In the genomic region with DNA sequence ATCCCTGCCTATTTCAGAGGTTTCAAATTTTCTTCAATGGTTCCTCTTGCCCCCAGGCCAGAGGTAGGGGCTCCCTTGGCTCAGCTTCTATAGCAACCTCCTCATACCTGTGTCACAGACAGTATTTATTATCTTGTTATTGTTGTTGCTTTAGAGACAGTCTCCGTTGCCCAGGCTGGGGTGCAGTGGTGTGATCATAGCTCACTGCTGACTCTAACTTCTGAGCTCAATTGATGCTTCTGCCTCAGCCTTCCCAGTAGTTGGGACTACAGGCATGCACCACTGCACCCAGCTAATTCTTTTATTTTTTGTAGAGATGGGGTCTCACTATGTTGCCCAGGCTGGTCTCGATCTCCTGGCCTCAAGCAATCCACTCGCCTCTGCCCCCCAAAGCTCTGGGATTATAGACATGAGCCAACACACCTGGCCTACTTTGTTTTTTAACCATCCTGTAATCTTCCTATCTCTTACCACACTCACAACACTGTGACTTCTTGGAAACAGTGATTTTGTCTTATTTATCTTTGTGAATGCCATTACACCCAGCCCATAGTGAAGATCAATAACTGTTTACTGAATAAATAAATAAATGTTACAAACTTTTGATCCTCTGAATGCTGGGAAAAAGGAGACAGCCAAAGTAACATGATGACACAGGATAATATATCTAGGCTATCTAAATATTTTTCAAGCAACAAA, we compare ENCODE assay signal across 1 cellular context.
A peak's percentile ranks its signal among the peaks of the same experiment; 100 is the strongest.
TF ChIP-seq lines count a peak whose summit lies in the region.

No MANE protein-coding gene starts in this region.

TF ChIP-seq in HepG2, 621 proteins besides CTCF, POLR2A, EP300 and RAD21 (continued from another document and continues in another):
- TF ChIP-seq, protein P1, sequence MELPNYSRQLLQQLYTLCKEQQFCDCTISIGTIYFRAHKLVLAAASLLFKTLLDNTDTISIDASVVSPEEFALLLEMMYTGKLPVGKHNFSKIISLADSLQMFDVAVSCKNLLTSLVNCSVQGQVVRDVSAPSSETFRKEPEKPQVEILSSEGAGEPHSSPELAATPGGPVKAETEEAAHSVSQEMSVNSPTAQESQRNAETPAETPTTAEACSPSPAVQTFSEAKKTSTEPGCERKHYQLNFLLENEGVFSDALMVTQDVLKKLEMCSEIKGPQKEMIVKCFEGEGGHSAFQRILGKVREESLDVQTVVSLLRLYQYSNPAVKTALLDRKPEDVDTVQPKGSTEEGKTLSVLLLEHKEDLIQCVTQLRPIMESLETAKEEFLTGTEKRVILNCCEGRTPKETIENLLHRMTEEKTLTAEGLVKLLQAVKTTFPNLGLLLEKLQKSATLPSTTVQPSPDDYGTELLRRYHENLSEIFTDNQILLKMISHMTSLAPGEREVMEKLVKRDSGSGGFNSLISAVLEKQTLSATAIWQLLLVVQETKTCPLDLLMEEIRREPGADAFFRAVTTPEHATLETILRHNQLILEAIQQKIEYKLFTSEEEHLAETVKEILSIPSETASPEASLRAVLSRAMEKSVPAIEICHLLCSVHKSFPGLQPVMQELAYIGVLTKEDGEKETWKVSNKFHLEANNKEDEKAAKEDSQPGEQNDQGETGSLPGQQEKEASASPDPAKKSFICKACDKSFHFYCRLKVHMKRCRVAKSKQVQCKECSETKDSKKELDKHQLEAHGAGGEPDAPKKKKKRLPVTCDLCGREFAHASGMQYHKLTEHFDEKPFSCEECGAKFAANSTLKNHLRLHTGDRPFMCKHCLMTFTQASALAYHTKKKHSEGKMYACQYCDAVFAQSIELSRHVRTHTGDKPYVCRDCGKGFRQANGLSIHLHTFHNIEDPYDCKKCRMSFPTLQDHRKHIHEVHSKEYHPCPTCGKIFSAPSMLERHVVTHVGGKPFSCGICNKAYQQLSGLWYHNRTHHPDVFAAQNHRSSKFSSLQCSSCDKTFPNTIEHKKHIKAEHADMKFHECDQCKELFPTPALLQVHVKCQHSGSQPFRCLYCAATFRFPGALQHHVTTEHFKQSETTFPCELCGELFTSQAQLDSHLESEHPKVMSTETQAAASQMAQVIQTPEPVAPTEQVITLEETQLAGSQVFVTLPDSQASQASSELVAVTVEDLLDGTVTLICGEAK (IDR thresholded peaks at IDR 0.05), result no peak
- TF ChIP-seq, protein P1 (CRISPR knock-in tag; IDR thresholded peaks at IDR 0.05), result no peak
- TF ChIP-seq ZNF24 (IDR thresholded peaks at IDR 0.05), result no peak
- TF ChIP-seq, protein P2, sequence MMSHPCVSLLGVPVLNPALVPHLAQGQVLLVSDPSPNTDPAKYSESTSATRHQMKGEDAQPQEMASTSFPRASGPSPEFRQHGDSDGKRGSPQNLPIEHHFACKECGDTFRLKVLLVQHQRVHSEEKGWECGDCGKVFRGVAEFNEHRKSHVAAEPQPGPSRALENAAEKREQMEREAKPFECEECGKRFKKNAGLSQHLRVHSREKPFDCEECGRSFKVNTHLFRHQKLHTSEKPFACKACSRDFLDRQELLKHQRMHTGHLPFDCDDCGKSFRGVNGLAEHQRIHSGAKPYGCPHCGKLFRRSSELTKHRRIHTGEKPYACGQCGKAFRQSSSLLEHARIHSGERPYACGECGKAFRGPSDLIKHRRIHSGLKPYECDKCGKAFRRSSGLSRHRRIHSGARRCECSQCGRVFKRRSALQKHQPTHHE (CRISPR knock-in tag; IDR thresholded peaks at IDR 0.05; ENCODE audit: borderline replicate concordance), result no peak
- peak; percentile 60; the same call in 1 of the 2 replicates for TF ChIP-seq SMAD3 (CRISPR knock-in tag; IDR thresholded peaks at IDR 0.05)
- TF ChIP-seq, protein P3, sequence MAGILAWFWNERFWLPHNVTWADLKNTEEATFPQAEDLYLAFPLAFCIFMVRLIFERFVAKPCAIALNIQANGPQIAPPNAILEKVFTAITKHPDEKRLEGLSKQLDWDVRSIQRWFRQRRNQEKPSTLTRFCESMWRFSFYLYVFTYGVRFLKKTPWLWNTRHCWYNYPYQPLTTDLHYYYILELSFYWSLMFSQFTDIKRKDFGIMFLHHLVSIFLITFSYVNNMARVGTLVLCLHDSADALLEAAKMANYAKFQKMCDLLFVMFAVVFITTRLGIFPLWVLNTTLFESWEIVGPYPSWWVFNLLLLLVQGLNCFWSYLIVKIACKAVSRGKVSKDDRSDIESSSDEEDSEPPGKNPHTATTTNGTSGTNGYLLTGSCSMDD (CRISPR knock-in tag; IDR thresholded peaks at IDR 0.05), result no peak
- TF ChIP-seq, protein P4, sequence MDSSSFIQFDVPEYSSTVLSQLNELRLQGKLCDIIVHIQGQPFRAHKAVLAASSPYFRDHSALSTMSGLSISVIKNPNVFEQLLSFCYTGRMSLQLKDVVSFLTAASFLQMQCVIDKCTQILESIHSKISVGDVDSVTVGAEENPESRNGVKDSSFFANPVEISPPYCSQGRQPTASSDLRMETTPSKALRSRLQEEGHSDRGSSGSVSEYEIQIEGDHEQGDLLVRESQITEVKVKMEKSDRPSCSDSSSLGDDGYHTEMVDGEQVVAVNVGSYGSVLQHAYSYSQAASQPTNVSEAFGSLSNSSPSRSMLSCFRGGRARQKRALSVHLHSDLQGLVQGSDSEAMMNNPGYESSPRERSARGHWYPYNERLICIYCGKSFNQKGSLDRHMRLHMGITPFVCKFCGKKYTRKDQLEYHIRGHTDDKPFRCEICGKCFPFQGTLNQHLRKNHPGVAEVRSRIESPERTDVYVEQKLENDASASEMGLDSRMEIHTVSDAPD (CRISPR knock-in tag; IDR thresholded peaks at IDR 0.05), result no peak
- TF ChIP-seq DMAP1 (CRISPR knock-in tag; IDR thresholded peaks at IDR 0.05), result no peak
- TF ChIP-seq, protein P5, sequence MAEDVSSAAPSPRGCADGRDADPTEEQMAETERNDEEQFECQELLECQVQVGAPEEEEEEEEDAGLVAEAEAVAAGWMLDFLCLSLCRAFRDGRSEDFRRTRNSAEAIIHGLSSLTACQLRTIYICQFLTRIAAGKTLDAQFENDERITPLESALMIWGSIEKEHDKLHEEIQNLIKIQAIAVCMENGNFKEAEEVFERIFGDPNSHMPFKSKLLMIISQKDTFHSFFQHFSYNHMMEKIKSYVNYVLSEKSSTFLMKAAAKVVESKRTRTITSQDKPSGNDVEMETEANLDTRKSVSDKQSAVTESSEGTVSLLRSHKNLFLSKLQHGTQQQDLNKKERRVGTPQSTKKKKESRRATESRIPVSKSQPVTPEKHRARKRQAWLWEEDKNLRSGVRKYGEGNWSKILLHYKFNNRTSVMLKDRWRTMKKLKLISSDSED (CRISPR knock-in tag; IDR thresholded peaks at IDR 0.05), result no peak
- TF ChIP-seq ZSCAN29 (CRISPR knock-in tag; conservative IDR thresholded peaks at IDR 0.05), result no peak
- TF ChIP-seq SRSF1 (optimal IDR thresholded peaks at IDR 0.05; ENCODE audit: low read depth, low read length), result no peak
- peak; percentile 79 for TF ChIP-seq GATAD2A (CRISPR knock-in tag; IDR thresholded peaks at IDR 0.05)
- TF ChIP-seq TAF1 (CRISPR knock-in tag; IDR thresholded peaks at IDR 0.05), result no peak
- no peak for TF ChIP-seq ZNF839 (CRISPR knock-in tag; IDR thresholded peaks at IDR 0.05; ENCODE audit: borderline replicate concordance)
- no peak for TF ChIP-seq ZBTB20 (CRISPR knock-in tag; IDR thresholded peaks at IDR 0.05; ENCODE audit: borderline replicate concordance, low read depth)
- TF ChIP-seq NAIF1 (CRISPR knock-in tag; IDR thresholded peaks at IDR 0.05; ENCODE audit: borderline replicate concordance), result no peak
- no peak for TF ChIP-seq HMG20B (CRISPR knock-in tag; conservative IDR thresholded peaks at IDR 0.05)
- TF ChIP-seq ZNF251 (CRISPR knock-in tag; IDR thresholded peaks at IDR 0.05), result no peak
- TF ChIP-seq IKZF4 (CRISPR knock-in tag; IDR thresholded peaks at IDR 0.05; ENCODE audit: borderline replicate concordance, low read depth, not compliant biosample characterization), result no peak
- TF ChIP-seq, protein P6, sequence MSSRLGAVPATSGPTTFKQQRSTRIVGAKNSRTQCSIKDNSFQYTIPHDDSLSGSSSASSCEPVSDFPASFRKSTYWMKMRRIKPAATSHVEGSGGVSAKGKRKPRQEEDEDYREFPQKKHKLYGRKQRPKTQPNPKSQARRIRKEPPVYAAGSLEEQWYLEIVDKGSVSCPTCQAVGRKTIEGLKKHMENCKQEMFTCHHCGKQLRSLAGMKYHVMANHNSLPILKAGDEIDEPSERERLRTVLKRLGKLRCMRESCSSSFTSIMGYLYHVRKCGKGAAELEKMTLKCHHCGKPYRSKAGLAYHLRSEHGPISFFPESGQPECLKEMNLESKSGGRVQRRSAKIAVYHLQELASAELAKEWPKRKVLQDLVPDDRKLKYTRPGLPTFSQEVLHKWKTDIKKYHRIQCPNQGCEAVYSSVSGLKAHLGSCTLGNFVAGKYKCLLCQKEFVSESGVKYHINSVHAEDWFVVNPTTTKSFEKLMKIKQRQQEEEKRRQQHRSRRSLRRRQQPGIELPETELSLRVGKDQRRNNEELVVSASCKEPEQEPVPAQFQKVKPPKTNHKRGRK (CRISPR knock-in tag; IDR thresholded peaks at IDR 0.05), result no peak
- no peak for TF ChIP-seq TEAD3 (CRISPR knock-in tag; optimal IDR thresholded peaks at IDR 0.05; ENCODE audit: borderline replicate concordance)
- TF ChIP-seq ZNF558 (CRISPR knock-in tag; IDR thresholded peaks at IDR 0.05; ENCODE audit: borderline replicate concordance), result no peak
- TF ChIP-seq ZNF446 (CRISPR knock-in tag; IDR thresholded peaks at IDR 0.05), result no peak
- TF ChIP-seq, protein P7, sequence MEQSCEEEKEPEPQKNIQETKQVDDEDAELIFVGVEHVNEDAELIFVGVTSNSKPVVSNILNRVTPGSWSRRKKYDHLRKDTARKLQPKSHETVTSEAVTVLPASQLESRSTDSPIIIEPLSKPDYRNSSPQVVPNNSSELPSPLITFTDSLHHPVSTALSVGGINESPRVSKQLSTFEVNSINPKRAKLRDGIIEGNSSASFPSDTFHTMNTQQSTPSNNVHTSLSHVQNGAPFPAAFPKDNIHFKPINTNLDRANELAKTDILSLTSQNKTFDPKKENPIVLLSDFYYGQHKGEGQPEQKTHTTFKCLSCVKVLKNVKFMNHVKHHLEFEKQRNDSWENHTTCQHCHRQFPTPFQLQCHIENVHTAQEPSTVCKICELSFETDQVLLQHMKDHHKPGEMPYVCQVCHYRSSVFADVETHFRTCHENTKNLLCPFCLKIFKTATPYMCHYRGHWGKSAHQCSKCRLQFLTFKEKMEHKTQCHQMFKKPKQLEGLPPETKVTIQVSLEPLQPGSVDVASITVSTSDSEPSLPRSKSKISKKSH (CRISPR knock-in tag; IDR thresholded peaks at IDR 0.05; ENCODE audit: borderline replicate concordance), result no peak
- no peak for TF ChIP-seq MTA1 (CRISPR knock-in tag; IDR thresholded peaks at IDR 0.05; ENCODE audit: borderline replicate concordance)
- no peak for TF ChIP-seq MAF1 (CRISPR knock-in tag; IDR thresholded peaks at IDR 0.05; ENCODE audit: borderline replicate concordance)
- no peak for TF ChIP-seq NR2F1 (CRISPR knock-in tag; IDR thresholded peaks at IDR 0.05)
- TF ChIP-seq, protein P8, sequence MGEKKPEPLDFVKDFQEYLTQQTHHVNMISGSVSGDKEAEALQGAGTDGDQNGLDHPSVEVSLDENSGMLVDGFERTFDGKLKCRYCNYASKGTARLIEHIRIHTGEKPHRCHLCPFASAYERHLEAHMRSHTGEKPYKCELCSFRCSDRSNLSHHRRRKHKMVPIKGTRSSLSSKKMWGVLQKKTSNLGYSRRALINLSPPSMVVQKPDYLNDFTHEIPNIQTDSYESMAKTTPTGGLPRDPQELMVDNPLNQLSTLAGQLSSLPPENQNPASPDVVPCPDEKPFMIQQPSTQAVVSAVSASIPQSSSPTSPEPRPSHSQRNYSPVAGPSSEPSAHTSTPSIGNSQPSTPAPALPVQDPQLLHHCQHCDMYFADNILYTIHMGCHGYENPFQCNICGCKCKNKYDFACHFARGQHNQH (CRISPR knock-in tag; IDR thresholded peaks at IDR 0.05), result no peak
- TF ChIP-seq TCF7 (IDR thresholded peaks at IDR 0.05; ENCODE audit: low read depth), result peak; percentile 67
- TF ChIP-seq, protein P9, sequence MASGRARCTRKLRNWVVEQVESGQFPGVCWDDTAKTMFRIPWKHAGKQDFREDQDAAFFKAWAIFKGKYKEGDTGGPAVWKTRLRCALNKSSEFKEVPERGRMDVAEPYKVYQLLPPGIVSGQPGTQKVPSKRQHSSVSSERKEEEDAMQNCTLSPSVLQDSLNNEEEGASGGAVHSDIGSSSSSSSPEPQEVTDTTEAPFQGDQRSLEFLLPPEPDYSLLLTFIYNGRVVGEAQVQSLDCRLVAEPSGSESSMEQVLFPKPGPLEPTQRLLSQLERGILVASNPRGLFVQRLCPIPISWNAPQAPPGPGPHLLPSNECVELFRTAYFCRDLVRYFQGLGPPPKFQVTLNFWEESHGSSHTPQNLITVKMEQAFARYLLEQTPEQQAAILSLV (CRISPR knock-in tag; IDR thresholded peaks at IDR 0.05; ENCODE audit: borderline replicate concordance), result no peak
- no peak for TF ChIP-seq KDM6A (CRISPR knock-in tag; IDR thresholded peaks at IDR 0.05; ENCODE audit: low read depth)
- TF ChIP-seq, protein P10, sequence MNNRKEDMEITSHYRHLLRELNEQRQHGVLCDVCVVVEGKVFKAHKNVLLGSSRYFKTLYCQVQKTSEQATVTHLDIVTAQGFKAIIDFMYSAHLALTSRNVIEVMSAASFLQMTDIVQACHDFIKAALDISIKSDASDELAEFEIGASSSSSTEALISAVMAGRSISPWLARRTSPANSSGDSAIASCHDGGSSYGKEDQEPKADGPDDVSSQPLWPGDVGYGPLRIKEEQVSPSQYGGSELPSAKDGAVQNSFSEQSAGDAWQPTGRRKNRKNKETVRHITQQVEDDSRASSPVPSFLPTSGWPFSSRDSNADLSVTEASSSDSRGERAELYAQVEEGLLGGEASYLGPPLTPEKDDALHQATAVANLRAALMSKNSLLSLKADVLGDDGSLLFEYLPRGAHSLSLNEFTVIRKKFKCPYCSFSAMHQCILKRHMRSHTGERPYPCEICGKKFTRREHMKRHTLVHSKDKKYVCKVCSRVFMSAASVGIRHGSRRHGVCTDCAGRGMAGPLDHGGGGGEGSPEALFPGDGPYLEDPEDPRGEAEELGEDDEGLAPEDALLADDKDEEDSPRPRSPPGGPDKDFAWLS (CRISPR knock-in tag; IDR thresholded peaks at IDR 0.05; ENCODE audit: borderline replicate concordance), result no peak
- TF ChIP-seq ZNF616 (CRISPR knock-in tag; IDR thresholded peaks at IDR 0.05; ENCODE audit: low read depth), result no peak
- no peak for TF ChIP-seq RAD51 (IDR thresholded peaks at IDR 0.05; ENCODE audit: borderline replicate concordance)
